8 cellular contexts compared by ENCODE assay signal in the genomic region with DNA sequence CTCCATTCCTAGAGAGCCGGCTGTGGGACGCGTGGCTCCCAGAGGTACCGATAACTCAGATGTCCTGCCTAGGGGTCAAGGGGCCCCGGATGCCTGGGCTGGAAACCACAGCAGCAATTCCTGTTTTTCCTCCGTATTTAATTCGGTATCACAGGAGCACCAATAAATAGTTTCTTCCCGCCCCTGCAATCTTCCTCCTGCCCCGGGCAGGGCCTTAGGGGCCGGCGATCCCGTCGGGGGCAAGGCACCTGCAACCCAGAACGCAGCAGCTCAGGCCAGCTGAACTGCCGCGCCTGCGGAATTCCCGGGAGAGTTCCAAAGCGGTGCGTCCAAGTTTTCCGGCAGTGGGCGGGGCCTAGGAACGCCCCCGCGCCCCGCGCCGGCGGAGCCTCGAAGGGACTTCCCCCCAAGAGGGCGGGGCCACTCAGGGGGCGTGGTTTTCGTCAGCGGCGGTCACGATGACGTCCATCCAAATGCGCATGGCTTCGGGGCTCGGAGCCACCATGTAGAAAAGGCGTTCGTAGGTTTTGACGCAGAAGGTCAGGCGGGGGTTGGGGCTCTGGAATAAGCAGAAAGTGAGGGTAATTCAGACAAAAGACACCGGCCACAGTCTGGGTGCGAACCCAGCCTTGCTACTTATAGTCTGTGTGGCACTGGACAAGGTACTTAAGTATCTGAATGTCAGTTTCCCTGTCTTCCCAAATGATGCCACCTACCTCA. TPM values are rescaled to one million over a fixed set of nuclear protein-coding genes. Genes with fewer than 3 reads are reported as not detected.
A peak's percentile ranks its signal among the peaks of the same experiment; 100 is the strongest.
DNase-seq lines count a peak whose midpoint lies in the region; ATAC-seq and TF ChIP-seq lines count a peak whose summit lies in the region.

No MANE protein-coding gene starts in this region.

- ATAC-seq in HG03159 (IDR thresholded peaks at IDR 0.05; ENCODE audit: unreplicated experiment), result peak; percentile 78
- ATAC-seq in GM19324 (IDR thresholded peaks at IDR 0.05; ENCODE audit: low FRiP score, unreplicated experiment), result no peak

- no peaks in the 10 kb centered on the region for H3K27me3 Mint-ChIP-seq in mesothelial cell of epicardium (ENCODE audit: low read depth)

- H3K9me3 Mint-ChIP-seq in mesothelial cell of epicardium, result peaks cover 3% of the 10 kb centered on the region

- DNase-seq in NOMO-1 treated with DMSO at 0.1 percent for 48 hours (lab: John Stamatoyannopoulos, UW; ENCODE audit: unreplicated experiment) (peak; percentile 71), activated T-cell treated with anti-CD3 and anti-CD28 coated beads for 48 hours (ENCODE audit: low read depth) (peak; percentile 95), epithelial cell of esophagus (ENCODE audit: low read depth) (peak; percentile 96), mesothelial cell of epicardium (ENCODE audit: low spot score in 2 of 2, unreplicated experiment in 2 of 2) (peak; percentile 95 to 98)
- DNase-seq in stimulated activated CD8-positive, alpha-beta memory T cell treated with anti-CD3 and anti-CD28 coated beads, Interleukin-15, amount 100 ng/mL, for 1 hour (ENCODE audit: low read depth), result peak; percentile 96

- H3K4me1 Mint-ChIP-seq in mesothelial cell of epicardium, result peaks cover 16% of the 10 kb centered on the region

- H3K4me3 ChIP-seq in GM08714 (ENCODE audit: low read length) (peak overlapping the region; percentile 59), epithelial cell of esophagus (ENCODE audit: low read length) (peak overlapping the region; percentile 43)

- peak overlapping the region; percentile 68 for H3K4me3 Mint-ChIP-seq in mesothelial cell of epicardium

- H3K27ac Mint-ChIP-seq in mesothelial cell of epicardium, result peak overlapping the region; percentile 97

- peaks cover 10% of the 10 kb centered on the region for H3K36me3 Mint-ChIP-seq in mesothelial cell of epicardium

- TF ChIP-seq CTCF in epithelial cell of esophagus (IDR thresholded peaks at IDR 0.05; ENCODE audit: insufficient read depth, low read depth, low read length, missing control alignments) (no peak), mesothelial cell of epicardium (IDR thresholded peaks at IDR 0.05; ENCODE audit: unreplicated experiment) (no peak)

RNA-seq across cellular contexts. Expression of gene LYPD3, which starts 9.7 kb away (rescaled TPM):
- total RNA-seq in mesothelial cell of epicardium, result 2.6 to 4.4 TPM (median 3.4 TPM) in 3 replicates

RNA-seq across cellular contexts. Expression of gene PHLDB3, which starts 29.4 kb away (rescaled TPM):
- total RNA-seq in mesothelial cell of epicardium, result 28.0 to 31.4 TPM (median 28.2 TPM) in 3 replicates

RNA-seq across cellular contexts. Expression of gene ETHE1, which starts 51.9 kb away (rescaled TPM):
- 26.8 to 29.0 TPM (median 27.9 TPM) in 3 replicates for total RNA-seq in mesothelial cell of epicardium

RNA-seq across cellular contexts. Expression of gene ZNF575, which starts 57.8 kb away (rescaled TPM):
- total RNA-seq in mesothelial cell of epicardium, result 2.3 to 2.8 TPM (median 2.6 TPM) in 3 replicates
